13 cellular contexts compared by ENCODE assay signal in genomic region chr11:61555051-61555969, GRCh38. TPM values are rescaled to one million over a fixed set of nuclear protein-coding genes. Genes with fewer than 3 reads are reported as not detected.
DNase-seq lines count a peak whose midpoint lies in the region; ATAC-seq and TF ChIP-seq lines count a peak whose summit lies in the region.
"Had no signal": no experiment of that assay in that cellular context is flagged by ENCODE, and none has a peak within 500 bp of the region (broad histone marks: within the 10 kb centered on the region; RNA-seq: fewer than 3 reads in every experiment).

No MANE protein-coding gene starts in this region.

- DNase-seq in DMS53 (lab: John Stamatoyannopoulos, UW) (peak; percentile 46), DMS53 treated with DMSO at 0.1 percent for 48 hours (lab: John Stamatoyannopoulos, UW; ENCODE audit: unreplicated experiment) (no peak), NCI-H526 (lab: John Stamatoyannopoulos, UW) (peak; percentile 52 to 72), epithelial cell of proximal tubule (ENCODE audit: low read depth) (no peak), progenitor cell of endocrine pancreas (ENCODE audit: low spot score, unreplicated experiment) (no peak), EL (no peak), HPDE6-E6E7 (ENCODE audit: extremely low spot score) (no peak)
- DNase-seq: mucosa of descending colon, NCI-H2029 treated with DMSO at 0.1 percent for 48 hours, T-helper 9 cell had no signal

- peaks cover 59% of the 10 kb centered on the region for H3K27me3 Mint-ChIP-seq in progenitor cell of endocrine pancreas

- H3K4me1 Mint-ChIP-seq in progenitor cell of endocrine pancreas (ENCODE audit: low read depth), result peaks cover 10% of the 10 kb centered on the region

- no peak overlapping the region for H3K27ac Mint-ChIP-seq in progenitor cell of endocrine pancreas
- H3K27ac Mint-ChIP-seq: activated T-helper 17 cell treated with anti-CD3 and anti-CD28 coated beads, Interleukin-2, amount 50 U/mL, for 72 hours had no signal

- H3K9me3 Mint-ChIP-seq in progenitor cell of endocrine pancreas (ENCODE audit: low read depth), result no peaks in the 10 kb centered on the region
- H3K9me3 Mint-ChIP-seq: activated T-helper 17 cell treated with anti-CD3 and anti-CD28 coated beads, Interleukin-2, amount 50 U/mL, for 72 hours had no signal

- TF ChIP-seq CTCF in epithelial cell of proximal tubule (conservative IDR thresholded peaks at IDR 0.05; ENCODE audit: low read depth, low read length), result peak; percentile 27
- TF ChIP-seq CTCF in progenitor cell of endocrine pancreas (IDR thresholded peaks at IDR 0.05; ENCODE audit: unreplicated experiment), result peak; percentile 58

- no peak overlapping the region for H3K4me3 ChIP-seq in epithelial cell of proximal tubule (ENCODE audit: low read depth, low read length)
- H3K4me3 ChIP-seq: mucosa of descending colon, thoracic aorta had no signal

- ATAC-seq in GM21737 (IDR thresholded peaks at IDR 0.05; ENCODE audit: unreplicated experiment), result no peak

- peak overlapping the region; percentile 29 for H3K4me3 Mint-ChIP-seq in progenitor cell of endocrine pancreas (ENCODE audit: low read depth)
- H3K4me3 Mint-ChIP-seq: activated T-helper 17 cell treated with anti-CD3 and anti-CD28 coated beads, Interleukin-2, amount 50 U/mL, for 72 hours had no signal

- H3K36me3 Mint-ChIP-seq in progenitor cell of endocrine pancreas (ENCODE audit: insufficient read depth), result no peaks in the 10 kb centered on the region

RNA-seq across cellular contexts. Expression of gene SYT7, which starts 25.6 kb away (rescaled TPM):
- total RNA-seq in epithelial cell of proximal tubule, result 0.23 TPM in 1 of 2 replicates, not detected in the other
- total RNA-seq in progenitor cell of endocrine pancreas, result 10.3 and 11.7 TPM in 2 replicates

RNA-seq across cellular contexts. Expression of gene LRRC10B, which starts 46.8 kb away (rescaled TPM):
- 0.36 TPM in 1 of 2 replicates, not detected in the other for total RNA-seq in epithelial cell of proximal tubule
- total RNA-seq in progenitor cell of endocrine pancreas, result 1.2 and 2.0 TPM in 2 replicates
- total RNA-seq: activated T-helper 17 cell treated with anti-CD3 and anti-CD28 coated beads, Interleukin-2, amount 50 U/mL, for 72 hours had no signal

Comparison
In these comparisons a context has a peak if more than half of its experiments do, and no peak if none do; other contexts are left out.
1. DNase-seq: peak in DMS53 (single experiment) and NCI-H526 (2 of 2); none in DMS53 treated with DMSO at 0.1 percent for 48 hours (single experiment), epithelial cell of proximal tubule (single experiment), progenitor cell of endocrine pancreas (single experiment), EL (single experiment) and HPDE6-E6E7 (single experiment).